ENCODE assay signal across 1 cellular context in genomic region chr11:126303623-126304456, GRCh38.
TF ChIP-seq lines count a peak whose summit lies in the region.

DCPS (plus strand) TSS chr11:126304060; CDS start chr11:126304081, 21 bp downstream.

TF ChIP-seq in HepG2, 621 proteins besides CTCF, POLR2A, EP300 and RAD21 (continued from another document and continues in another):
- TF ChIP-seq, protein P1, sequence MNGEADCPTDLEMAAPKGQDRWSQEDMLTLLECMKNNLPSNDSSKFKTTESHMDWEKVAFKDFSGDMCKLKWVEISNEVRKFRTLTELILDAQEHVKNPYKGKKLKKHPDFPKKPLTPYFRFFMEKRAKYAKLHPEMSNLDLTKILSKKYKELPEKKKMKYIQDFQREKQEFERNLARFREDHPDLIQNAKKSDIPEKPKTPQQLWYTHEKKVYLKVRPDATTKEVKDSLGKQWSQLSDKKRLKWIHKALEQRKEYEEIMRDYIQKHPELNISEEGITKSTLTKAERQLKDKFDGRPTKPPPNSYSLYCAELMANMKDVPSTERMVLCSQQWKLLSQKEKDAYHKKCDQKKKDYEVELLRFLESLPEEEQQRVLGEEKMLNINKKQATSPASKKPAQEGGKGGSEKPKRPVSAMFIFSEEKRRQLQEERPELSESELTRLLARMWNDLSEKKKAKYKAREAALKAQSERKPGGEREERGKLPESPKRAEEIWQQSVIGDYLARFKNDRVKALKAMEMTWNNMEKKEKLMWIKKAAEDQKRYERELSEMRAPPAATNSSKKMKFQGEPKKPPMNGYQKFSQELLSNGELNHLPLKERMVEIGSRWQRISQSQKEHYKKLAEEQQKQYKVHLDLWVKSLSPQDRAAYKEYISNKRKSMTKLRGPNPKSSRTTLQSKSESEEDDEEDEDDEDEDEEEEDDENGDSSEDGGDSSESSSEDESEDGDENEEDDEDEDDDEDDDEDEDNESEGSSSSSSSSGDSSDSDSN (CRISPR knock-in tag; IDR thresholded peaks at IDR 0.05): peak; percentile 95
- TF ChIP-seq ELK4 (CRISPR knock-in tag; IDR thresholded peaks at IDR 0.05; ENCODE audit: borderline replicate concordance) (no peak), SPEN (CRISPR knock-in tag; IDR thresholded peaks at IDR 0.05; ENCODE audit: low read depth) (peak; percentile 97), ZNF431 (CRISPR knock-in tag; IDR thresholded peaks at IDR 0.05; ENCODE audit: borderline replicate concordance, low read depth) (peak; percentile 47; the same call in 1 of the 2 replicates), PHB2 (IDR thresholded peaks at IDR 0.05; ENCODE audit: partially characterized antibody) (no peak), HOXA7 (CRISPR knock-in tag; IDR thresholded peaks at IDR 0.05) (peak; percentile 57; the same call in 1 of the 2 replicates), MTA3 (CRISPR knock-in tag; IDR thresholded peaks at IDR 0.05) (no peak), FOXA3 (CRISPR knock-in tag; IDR thresholded peaks at IDR 0.05) (peak; percentile 60; the same call in 1 of the 2 replicates), ZNF207 (IDR thresholded peaks at IDR 0.05; ENCODE audit: borderline replicate concordance) (no peak), NBN (conservative IDR thresholded peaks at IDR 0.05) (no peak), KLF16 (CRISPR knock-in tag; IDR thresholded peaks at IDR 0.05) (peak in 1 of 2 experiments; percentile 95; a peak in 3 of 4 replicates), KDM1A (CRISPR knock-in tag; IDR thresholded peaks at IDR 0.05) (no peak), SMAD3 (CRISPR knock-in tag; IDR thresholded peaks at IDR 0.05) (peak; percentile 47; the same call in 1 of the 2 replicates), PAWR (CRISPR knock-in tag; IDR thresholded peaks at IDR 0.05; ENCODE audit: borderline replicate concordance) (0 out of 2 replicates have a peak, but pooled peaks have one; percentile 63), PAF1 (CRISPR knock-in tag; IDR thresholded peaks at IDR 0.05) (no peak), RBAK (CRISPR knock-in tag; IDR thresholded peaks at IDR 0.05) (no peak), ZFP91 (CRISPR knock-in tag; IDR thresholded peaks at IDR 0.05; ENCODE audit: borderline replicate concordance) (peak; percentile 90), ZBTB43 (CRISPR knock-in tag; conservative IDR thresholded peaks at IDR 0.05) (peak; percentile 89), ZBTB20 (CRISPR knock-in tag; IDR thresholded peaks at IDR 0.05; ENCODE audit: borderline replicate concordance, low read depth) (peak; percentile 91), ZNF850 (CRISPR knock-in tag; conservative IDR thresholded peaks at IDR 0.05) (no peak), DRAP1 (CRISPR knock-in tag; IDR thresholded peaks at IDR 0.05) (peak; percentile 92), SRSF1 (optimal IDR thresholded peaks at IDR 0.05; ENCODE audit: low read depth, low read length) (no peak), THAP11 (CRISPR knock-in tag; IDR thresholded peaks at IDR 0.05) (peak; percentile 68), ONECUT2 (CRISPR knock-in tag; IDR thresholded peaks at IDR 0.05) (no peak; the same call in 1 of the 2 replicates), NCOA1 (CRISPR knock-in tag; IDR thresholded peaks at IDR 0.05) (no peak), PRPF4 (IDR thresholded peaks at IDR 0.05; ENCODE audit: low read depth, low read length, poor library complexity, severe bottlenecking) (no peak), BRD4 (CRISPR knock-in tag; IDR thresholded peaks at IDR 0.05) (peak; percentile 95), ARID3A (IDR thresholded peaks at IDR 0.05; ENCODE audit: low read depth, low read length) (no peak), ZNF383 (CRISPR knock-in tag; IDR thresholded peaks at IDR 0.05; ENCODE audit: borderline replicate concordance) (no peak), HDAC1 (CRISPR knock-in tag; IDR thresholded peaks at IDR 0.05) (peak; percentile 97)
- TF ChIP-seq, protein P2, sequence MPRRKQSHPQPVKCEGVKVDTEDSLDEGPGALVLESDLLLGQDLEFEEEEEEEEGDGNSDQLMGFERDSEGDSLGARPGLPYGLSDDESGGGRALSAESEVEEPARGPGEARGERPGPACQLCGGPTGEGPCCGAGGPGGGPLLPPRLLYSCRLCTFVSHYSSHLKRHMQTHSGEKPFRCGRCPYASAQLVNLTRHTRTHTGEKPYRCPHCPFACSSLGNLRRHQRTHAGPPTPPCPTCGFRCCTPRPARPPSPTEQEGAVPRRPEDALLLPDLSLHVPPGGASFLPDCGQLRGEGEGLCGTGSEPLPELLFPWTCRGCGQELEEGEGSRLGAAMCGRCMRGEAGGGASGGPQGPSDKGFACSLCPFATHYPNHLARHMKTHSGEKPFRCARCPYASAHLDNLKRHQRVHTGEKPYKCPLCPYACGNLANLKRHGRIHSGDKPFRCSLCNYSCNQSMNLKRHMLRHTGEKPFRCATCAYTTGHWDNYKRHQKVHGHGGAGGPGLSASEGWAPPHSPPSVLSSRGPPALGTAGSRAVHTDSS (CRISPR knock-in tag; conservative IDR thresholded peaks at IDR 0.05): peak; percentile 66; the same call in 1 of the 2 replicates
- TF ChIP-seq, protein P3, sequence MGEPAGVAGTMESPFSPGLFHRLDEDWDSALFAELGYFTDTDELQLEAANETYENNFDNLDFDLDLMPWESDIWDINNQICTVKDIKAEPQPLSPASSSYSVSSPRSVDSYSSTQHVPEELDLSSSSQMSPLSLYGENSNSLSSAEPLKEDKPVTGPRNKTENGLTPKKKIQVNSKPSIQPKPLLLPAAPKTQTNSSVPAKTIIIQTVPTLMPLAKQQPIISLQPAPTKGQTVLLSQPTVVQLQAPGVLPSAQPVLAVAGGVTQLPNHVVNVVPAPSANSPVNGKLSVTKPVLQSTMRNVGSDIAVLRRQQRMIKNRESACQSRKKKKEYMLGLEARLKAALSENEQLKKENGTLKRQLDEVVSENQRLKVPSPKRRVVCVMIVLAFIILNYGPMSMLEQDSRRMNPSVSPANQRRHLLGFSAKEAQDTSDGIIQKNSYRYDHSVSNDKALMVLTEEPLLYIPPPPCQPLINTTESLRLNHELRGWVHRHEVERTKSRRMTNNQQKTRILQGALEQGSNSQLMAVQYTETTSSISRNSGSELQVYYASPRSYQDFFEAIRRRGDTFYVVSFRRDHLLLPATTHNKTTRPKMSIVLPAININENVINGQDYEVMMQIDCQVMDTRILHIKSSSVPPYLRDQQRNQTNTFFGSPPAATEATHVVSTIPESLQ (CRISPR knock-in tag; conservative IDR thresholded peaks at IDR 0.05): peak; percentile 91; the same call in 1 of the 2 replicates
- TF ChIP-seq, protein P4, sequence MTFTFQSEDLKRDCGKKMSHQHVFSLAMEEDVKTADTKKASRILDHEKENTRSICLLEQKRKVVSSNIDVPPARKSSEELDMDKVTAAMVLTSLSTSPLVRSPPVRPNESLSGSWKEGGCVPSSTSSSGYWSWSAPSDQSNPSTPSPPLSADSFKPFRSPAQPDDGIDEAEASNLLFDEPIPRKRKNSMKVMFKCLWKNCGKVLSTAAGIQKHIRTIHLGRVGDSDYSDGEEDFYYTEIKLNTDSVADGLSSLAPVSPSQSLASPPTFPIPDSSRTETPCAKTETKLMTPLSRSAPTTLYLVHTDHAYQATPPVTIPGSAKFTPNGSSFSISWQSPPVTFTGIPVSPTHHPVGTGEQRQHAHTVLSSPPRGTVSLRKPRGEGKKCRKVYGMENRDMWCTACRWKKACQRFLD (CRISPR knock-in tag; IDR thresholded peaks at IDR 0.05; ENCODE audit: borderline replicate concordance): peak; percentile 89
- TF ChIP-seq, protein P5, sequence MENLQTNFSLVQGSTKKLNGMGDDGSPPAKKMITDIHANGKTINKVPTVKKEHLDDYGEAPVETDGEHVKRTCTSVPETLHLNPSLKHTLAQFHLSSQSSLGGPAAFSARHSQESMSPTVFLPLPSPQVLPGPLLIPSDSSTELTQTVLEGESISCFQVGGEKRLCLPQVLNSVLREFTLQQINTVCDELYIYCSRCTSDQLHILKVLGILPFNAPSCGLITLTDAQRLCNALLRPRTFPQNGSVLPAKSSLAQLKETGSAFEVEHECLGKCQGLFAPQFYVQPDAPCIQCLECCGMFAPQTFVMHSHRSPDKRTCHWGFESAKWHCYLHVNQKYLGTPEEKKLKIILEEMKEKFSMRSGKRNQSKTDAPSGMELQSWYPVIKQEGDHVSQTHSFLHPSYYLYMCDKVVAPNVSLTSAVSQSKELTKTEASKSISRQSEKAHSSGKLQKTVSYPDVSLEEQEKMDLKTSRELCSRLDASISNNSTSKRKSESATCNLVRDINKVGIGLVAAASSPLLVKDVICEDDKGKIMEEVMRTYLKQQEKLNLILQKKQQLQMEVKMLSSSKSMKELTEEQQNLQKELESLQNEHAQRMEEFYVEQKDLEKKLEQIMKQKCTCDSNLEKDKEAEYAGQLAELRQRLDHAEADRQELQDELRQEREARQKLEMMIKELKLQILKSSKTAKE (CRISPR knock-in tag; IDR thresholded peaks at IDR 0.05; ENCODE audit: borderline replicate concordance): 0 out of 2 replicates have a peak, but pooled peaks have one; percentile 22
- TF ChIP-seq, protein P6, sequence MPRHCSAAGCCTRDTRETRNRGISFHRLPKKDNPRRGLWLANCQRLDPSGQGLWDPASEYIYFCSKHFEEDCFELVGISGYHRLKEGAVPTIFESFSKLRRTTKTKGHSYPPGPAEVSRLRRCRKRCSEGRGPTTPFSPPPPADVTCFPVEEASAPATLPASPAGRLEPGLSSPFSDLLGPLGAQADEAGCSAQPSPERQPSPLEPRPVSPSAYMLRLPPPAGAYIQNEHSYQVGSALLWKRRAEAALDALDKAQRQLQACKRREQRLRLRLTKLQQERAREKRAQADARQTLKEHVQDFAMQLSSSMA (CRISPR knock-in tag; IDR thresholded peaks at IDR 0.05): peak; percentile 87
- TF ChIP-seq, protein P7, sequence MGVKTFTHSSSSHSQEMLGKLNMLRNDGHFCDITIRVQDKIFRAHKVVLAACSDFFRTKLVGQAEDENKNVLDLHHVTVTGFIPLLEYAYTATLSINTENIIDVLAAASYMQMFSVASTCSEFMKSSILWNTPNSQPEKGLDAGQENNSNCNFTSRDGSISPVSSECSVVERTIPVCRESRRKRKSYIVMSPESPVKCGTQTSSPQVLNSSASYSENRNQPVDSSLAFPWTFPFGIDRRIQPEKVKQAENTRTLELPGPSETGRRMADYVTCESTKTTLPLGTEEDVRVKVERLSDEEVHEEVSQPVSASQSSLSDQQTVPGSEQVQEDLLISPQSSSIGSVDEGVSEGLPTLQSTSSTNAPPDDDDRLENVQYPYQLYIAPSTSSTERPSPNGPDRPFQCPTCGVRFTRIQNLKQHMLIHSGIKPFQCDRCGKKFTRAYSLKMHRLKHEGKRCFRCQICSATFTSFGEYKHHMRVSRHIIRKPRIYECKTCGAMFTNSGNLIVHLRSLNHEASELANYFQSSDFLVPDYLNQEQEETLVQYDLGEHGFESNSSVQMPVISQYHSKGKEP (CRISPR knock-in tag; IDR thresholded peaks at IDR 0.05): peak; percentile 64
- TF ChIP-seq, protein P8, sequence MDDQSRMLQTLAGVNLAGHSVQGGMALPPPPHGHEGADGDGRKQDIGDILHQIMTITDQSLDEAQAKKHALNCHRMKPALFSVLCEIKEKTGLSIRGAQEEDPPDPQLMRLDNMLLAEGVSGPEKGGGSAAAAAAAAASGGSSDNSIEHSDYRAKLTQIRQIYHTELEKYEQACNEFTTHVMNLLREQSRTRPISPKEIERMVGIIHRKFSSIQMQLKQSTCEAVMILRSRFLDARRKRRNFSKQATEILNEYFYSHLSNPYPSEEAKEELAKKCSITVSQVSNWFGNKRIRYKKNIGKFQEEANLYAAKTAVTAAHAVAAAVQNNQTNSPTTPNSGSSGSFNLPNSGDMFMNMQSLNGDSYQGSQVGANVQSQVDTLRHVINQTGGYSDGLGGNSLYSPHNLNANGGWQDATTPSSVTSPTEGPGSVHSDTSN (CRISPR knock-in tag; IDR thresholded peaks at IDR 0.05; ENCODE audit: borderline replicate concordance): 0 out of 2 replicates have a peak, but pooled peaks have one; percentile 41
